In genomic region chr3:9153763-9154601, GRCh38 we compare ENCODE assay signal across 15 cellular contexts.
DNase-seq lines count a peak whose midpoint lies in the region; ATAC-seq and TF ChIP-seq lines count a peak whose summit lies in the region.
"Had no signal": no experiment of that assay in that cellular context is flagged by ENCODE, and none has a peak within 500 bp of the region (broad histone marks: within the 10 kb centered on the region; RNA-seq: fewer than 3 reads in every experiment).

No MANE protein-coding gene starts in this region.

- H3K27me3 ChIP-seq in GM23248 (replicated peaks; ENCODE audit: insufficient read depth) (no peaks in the 10 kb centered on the region), fibroblast of lung (ENCODE audit: control insufficient read depth, insufficient read depth, low read length) (no peaks in the 10 kb centered on the region), BE2C (no peaks in the 10 kb centered on the region)

- no peak for ATAC-seq in naive thymus-derived CD8-positive, alpha-beta T cell

- H3K9me3 Mint-ChIP-seq in mesothelial cell of epicardium = peaks cover 23% of the 10 kb centered on the region
- H3K9me3 Mint-ChIP-seq in naive thymus-derived CD8-positive, alpha-beta T cell = peaks cover 13 to 32% (median 26%) of the 10 kb centered on the region in 9 donors

- H3K9ac ChIP-seq in GM23248 (peak overlapping the region; percentile 34), fibroblast of lung (ENCODE audit: insufficient read depth, low read length) (no peak overlapping the region)

- peak; percentile 83 for DNase-seq in GM23248
- peak; percentile 15 to 30 for DNase-seq in fibroblast of lung (ENCODE audit: low read depth in 2 of 2)
- no peak for DNase-seq in mesothelial cell of epicardium (ENCODE audit: low spot score in 2 of 2, unreplicated experiment in 2 of 2)
- DNase-seq in activated CD4-positive, alpha-beta T cell treated with anti-CD3 and anti-CD28 coated beads for 4 hours = no peak
- no peak for DNase-seq in naive thymus-derived CD8-positive, alpha-beta T cell
- DNase-seq in BE2C = no peak
- no peak for DNase-seq in NCI-H1436 treated with DMSO at 0.1 percent for 48 hours (lab: John Stamatoyannopoulos, UW)
- DNase-seq: activated CD4-positive, alpha-beta T cell treated with anti-CD3 and anti-CD28 coated beads, Interleukin-2, amount 50 U/mL, for 48 hours; activated naive CD4-positive, alpha-beta T cell; CD4-positive, alpha-beta memory T cell; central memory CD4-positive, alpha-beta T cell; NCI-H2227 treated with DMSO at 0.1 percent for 48 hours had no signal

- POLR2A ChIA-PET in naive thymus-derived CD8-positive, alpha-beta T cell (lab: Charles Lee) = no interaction called here

- H3K4me3 ChIP-seq in GM23248 = peak overlapping the region; percentile 43; the same call in 1 of the 2 replicates
- no peak overlapping the region for H3K4me3 ChIP-seq in fibroblast of lung (replicated peaks in 1 of 4; ENCODE audit: control extremely low read depth in 1 of 4, insufficient read depth in 1 of 4, low read depth in 3 of 4, low read length in 4 of 4)
- H3K4me3 ChIP-seq in BE2C (ENCODE audit: low read depth, low read length) = no peak overlapping the region

- H3F3A ChIP-seq in GM23248 (ENCODE audit: insufficient read depth) = peaks cover 8% of the 10 kb centered on the region

- H3K4me1 ChIP-seq in GM23248 (ENCODE audit: insufficient read depth) (peaks cover 9% of the 10 kb centered on the region), fibroblast of lung (ENCODE audit: control insufficient read depth, extremely low read depth, insufficient read depth, low read length) (no peaks in the 10 kb centered on the region), BE2C (no peaks in the 10 kb centered on the region)

- no peak overlapping the region for H3K4me3 Mint-ChIP-seq in mesothelial cell of epicardium
- no peak overlapping the region for H3K4me3 Mint-ChIP-seq in naive thymus-derived CD8-positive, alpha-beta T cell
- H3K4me3 Mint-ChIP-seq: T-helper 1 cell treated with Interleukin-12 subunit alpha and Interleukin-12 subunit beta and Interleukin-4 antibody, amounts not matched to agents 30 μg/mL and 1 μg/mL, for 36 hours had no signal

- H2AFZ ChIP-seq in GM23248 = peak overlapping the region; percentile 57
- no peak overlapping the region for H2AFZ ChIP-seq in fibroblast of lung (ENCODE audit: low read length)

- H3K9me2 ChIP-seq in GM23248 (ENCODE audit: insufficient read depth) = no peaks in the 10 kb centered on the region

- peak overlapping the region; percentile 20; the same call in 1 of the 2 replicates for H3K27ac ChIP-seq in GM23248
- H3K27ac ChIP-seq in fibroblast of lung (ENCODE audit: insufficient read depth, low read length) = no peak overlapping the region
- H3K27ac ChIP-seq in temporal lobe (ENCODE audit: low read depth, low read length) = peak overlapping the region; percentile 12
- H3K27ac ChIP-seq: epithelial cell of prostate had no signal

- H3K4me2 ChIP-seq in GM23248 (ENCODE audit: unreplicated experiment) (peak overlapping the region; percentile 24), fibroblast of lung (ENCODE audit: extremely low read depth, insufficient read depth, low read length) (no peak overlapping the region)

- peak overlapping the region; percentile 83 for H3K27ac Mint-ChIP-seq in mesothelial cell of epicardium
- no peak overlapping the region for H3K27ac Mint-ChIP-seq in naive thymus-derived CD8-positive, alpha-beta T cell
- H3K27ac Mint-ChIP-seq: CD4-positive, alpha-beta memory T cell; T-helper 1 cell treated with Interleukin-12 subunit alpha and Interleukin-12 subunit beta and Interleukin-4 antibody, amounts not matched to agents 30 μg/mL and 1 μg/mL, for 36 hours had no signal

- peaks cover 29% of the 10 kb centered on the region for H3K36me3 Mint-ChIP-seq in mesothelial cell of epicardium
- H3K36me3 Mint-ChIP-seq in naive thymus-derived CD8-positive, alpha-beta T cell = peaks cover 8 to 24% (median 17%) of the 10 kb centered on the region in 3 donors

- no peaks in the 10 kb centered on the region for H3K36me3 ChIP-seq in GM23248 (ENCODE audit: low read depth)
- no peaks in the 10 kb centered on the region for H3K36me3 ChIP-seq in fibroblast of lung (ENCODE audit: control insufficient read depth, insufficient read depth, low read length)
- no peaks in the 10 kb centered on the region for H3K36me3 ChIP-seq in BE2C

- H3K9me3 ChIP-seq in GM23248 (ENCODE audit: low read depth) (no peaks in the 10 kb centered on the region), fibroblast of lung (ENCODE audit: control insufficient read depth, insufficient read depth, low read depth, low read length) (no peaks in the 10 kb centered on the region), BE2C (no peaks in the 10 kb centered on the region)

- no peaks in the 10 kb centered on the region for H3K27me3 Mint-ChIP-seq in mesothelial cell of epicardium (ENCODE audit: low read depth)
- H3K27me3 Mint-ChIP-seq in naive thymus-derived CD8-positive, alpha-beta T cell = peaks cover 2 to 18% (median 3%) of the 10 kb centered on the region in 5 donors
- H3K27me3 Mint-ChIP-seq: CD4-positive, alpha-beta memory T cell had no signal

- peaks cover 31% of the 10 kb centered on the region for H3K4me1 Mint-ChIP-seq in mesothelial cell of epicardium
- no peaks in the 10 kb centered on the region for H3K4me1 Mint-ChIP-seq in naive thymus-derived CD8-positive, alpha-beta T cell
- H3K4me1 Mint-ChIP-seq: CD4-positive, alpha-beta memory T cell had no signal

- H3K79me2 ChIP-seq in GM23248 (ENCODE audit: insufficient read depth) = no peaks in the 10 kb centered on the region
- H3K79me2 ChIP-seq in fibroblast of lung (ENCODE audit: control insufficient read depth, insufficient read depth, low read length) = no peaks in the 10 kb centered on the region

- in situ Hi-C loops in GM23248 (cut with MboI) = no loop called here

- TF ChIP-seq CTCF in fibroblast of lung (conservative IDR thresholded peaks at IDR 0.05 in 1 of 2, IDR thresholded peaks at IDR 0.05 in 1 of 2; ENCODE audit: low read depth in 1 of 2, low read length in 2 of 2) (no peak), mesothelial cell of epicardium (IDR thresholded peaks at IDR 0.05; ENCODE audit: unreplicated experiment) (no peak), BE2C (IDR thresholded peaks at IDR 0.05; ENCODE audit: low read depth, low read length) (no peak)

- H4K20me1 ChIP-seq in GM23248 (ENCODE audit: insufficient read depth) = no peaks in the 10 kb centered on the region
- H4K20me1 ChIP-seq in fibroblast of lung (ENCODE audit: control insufficient read depth, extremely low read depth, insufficient read depth, low read length) = no peaks in the 10 kb centered on the region

- 5 to 9% methylated on average over 15 of the region's 15 CpGs for WGBS in GM23248 (ENCODE audit: low coverage in 1 of 2, low lambda C conversion rate in 2 of 2, missing lambda C conversion rate in 2 of 2), 2 experiments

Comparison
In these comparisons a context has a peak if more than half of its experiments do, and no peak if none do; other contexts are left out.
1. DNase-seq: peak in GM23248 (single experiment) and fibroblast of lung (2 of 2); none in mesothelial cell of epicardium (0 of 2), activated CD4-positive, alpha-beta T cell treated with anti-CD3 and anti-CD28 coated beads for 4 hours (0 of 2), naive thymus-derived CD8-positive, alpha-beta T cell (0 of 10), BE2C (single experiment) and NCI-H1436 treated with DMSO at 0.1 percent for 48 hours (single experiment).